In genomic region chr5:142114686-142115085, GRCh38 we compare ENCODE assay signal across 2 cellular contexts.
TF ChIP-seq lines count a peak whose summit lies in the region.

No MANE protein-coding gene starts in this region.

TF ChIP-seq in WTC11, 78 proteins besides CTCF, POLR2A, EP300 and RAD21 (continued from another document):
- TF ChIP-seq, protein P1, sequence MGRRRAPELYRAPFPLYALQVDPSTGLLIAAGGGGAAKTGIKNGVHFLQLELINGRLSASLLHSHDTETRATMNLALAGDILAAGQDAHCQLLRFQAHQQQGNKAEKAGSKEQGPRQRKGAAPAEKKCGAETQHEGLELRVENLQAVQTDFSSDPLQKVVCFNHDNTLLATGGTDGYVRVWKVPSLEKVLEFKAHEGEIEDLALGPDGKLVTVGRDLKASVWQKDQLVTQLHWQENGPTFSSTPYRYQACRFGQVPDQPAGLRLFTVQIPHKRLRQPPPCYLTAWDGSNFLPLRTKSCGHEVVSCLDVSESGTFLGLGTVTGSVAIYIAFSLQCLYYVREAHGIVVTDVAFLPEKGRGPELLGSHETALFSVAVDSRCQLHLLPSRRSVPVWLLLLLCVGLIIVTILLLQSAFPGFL (CRISPR knock-in tag; IDR thresholded peaks at IDR 0.05; ENCODE audit: borderline replicate concordance) = no peak
- TF ChIP-seq TEAD1 (CRISPR knock-in tag; IDR thresholded peaks at IDR 0.05) (no peak), TEAD4 (CRISPR knock-in tag; IDR thresholded peaks at IDR 0.05) (no peak), NFE2L1 (CRISPR knock-in tag; IDR thresholded peaks at IDR 0.05) (no peak), FOXP1 (CRISPR knock-in tag; IDR thresholded peaks at IDR 0.05; ENCODE audit: borderline replicate concordance) (no peak), ZNF232 (CRISPR knock-in tag; IDR thresholded peaks at IDR 0.05) (no peak), ZNF317 (CRISPR knock-in tag; IDR thresholded peaks at IDR 0.05; ENCODE audit: borderline replicate concordance, low read depth) (no peak), FOXK1 (CRISPR knock-in tag; IDR thresholded peaks at IDR 0.05) (no peak), ZNF512 (CRISPR knock-in tag; IDR thresholded peaks at IDR 0.05; ENCODE audit: borderline replicate concordance) (no peak), GTF2I (CRISPR knock-in tag; conservative IDR thresholded peaks at IDR 0.05) (no peak), SMAD3 (CRISPR knock-in tag; IDR thresholded peaks at IDR 0.05; ENCODE audit: borderline replicate concordance) (no peak)

TF ChIP-seq in SK-N-SH treated with all-trans-retinoic acid at 6 μM for 48 hours, 23 proteins besides CTCF, POLR2A, EP300 and RAD21 (continued from another document):
- TF ChIP-seq PATZ1 (CRISPR knock-in tag; IDR thresholded peaks at IDR 0.05; ENCODE audit: borderline replicate concordance) (no peak), PPARA (CRISPR knock-in tag; IDR thresholded peaks at IDR 0.05; ENCODE audit: borderline replicate concordance) (no peak), RARB (CRISPR knock-in tag; IDR thresholded peaks at IDR 0.05) (no peak), ZNF70 (CRISPR knock-in tag; IDR thresholded peaks at IDR 0.05) (no peak), OSR1 (CRISPR knock-in tag; IDR thresholded peaks at IDR 0.05) (no peak)
- TF ChIP-seq, protein P2, sequence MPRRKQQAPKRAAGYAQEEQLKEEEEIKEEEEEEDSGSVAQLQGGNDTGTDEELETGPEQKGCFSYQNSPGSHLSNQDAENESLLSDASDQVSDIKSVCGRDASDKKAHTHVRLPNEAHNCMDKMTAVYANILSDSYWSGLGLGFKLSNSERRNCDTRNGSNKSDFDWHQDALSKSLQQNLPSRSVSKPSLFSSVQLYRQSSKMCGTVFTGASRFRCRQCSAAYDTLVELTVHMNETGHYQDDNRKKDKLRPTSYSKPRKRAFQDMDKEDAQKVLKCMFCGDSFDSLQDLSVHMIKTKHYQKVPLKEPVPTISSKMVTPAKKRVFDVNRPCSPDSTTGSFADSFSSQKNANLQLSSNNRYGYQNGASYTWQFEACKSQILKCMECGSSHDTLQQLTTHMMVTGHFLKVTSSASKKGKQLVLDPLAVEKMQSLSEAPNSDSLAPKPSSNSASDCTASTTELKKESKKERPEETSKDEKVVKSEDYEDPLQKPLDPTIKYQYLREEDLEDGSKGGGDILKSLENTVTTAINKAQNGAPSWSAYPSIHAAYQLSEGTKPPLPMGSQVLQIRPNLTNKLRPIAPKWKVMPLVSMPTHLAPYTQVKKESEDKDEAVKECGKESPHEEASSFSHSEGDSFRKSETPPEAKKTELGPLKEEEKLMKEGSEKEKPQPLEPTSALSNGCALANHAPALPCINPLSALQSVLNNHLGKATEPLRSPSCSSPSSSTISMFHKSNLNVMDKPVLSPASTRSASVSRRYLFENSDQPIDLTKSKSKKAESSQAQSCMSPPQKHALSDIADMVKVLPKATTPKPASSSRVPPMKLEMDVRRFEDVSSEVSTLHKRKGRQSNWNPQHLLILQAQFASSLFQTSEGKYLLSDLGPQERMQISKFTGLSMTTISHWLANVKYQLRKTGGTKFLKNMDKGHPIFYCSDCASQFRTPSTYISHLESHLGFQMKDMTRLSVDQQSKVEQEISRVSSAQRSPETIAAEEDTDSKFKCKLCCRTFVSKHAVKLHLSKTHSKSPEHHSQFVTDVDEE (CRISPR knock-in tag; IDR thresholded peaks at IDR 0.05) = no peak
